ENCODE assay signal across 2 cellular contexts in genomic region chr21:41453198-41453597, GRCh38.
A peak's percentile ranks its signal among the peaks of the same experiment; 100 is the strongest.
TF ChIP-seq lines count a peak whose summit lies in the region.

No MANE protein-coding gene starts in this region.

TF ChIP-seq in GM12891, 5 proteins besides CTCF, POLR2A, EP300 and RAD21:
- TF ChIP-seq POU2F2 (IDR thresholded peaks at IDR 0.05; ENCODE audit: low read depth, low read length) (no peak), SPI1 (IDR thresholded peaks at IDR 0.05; ENCODE audit: low read depth, low read length) (no peak), POLR2AphosphoS5 (IDR thresholded peaks at IDR 0.05; ENCODE audit: low read depth, low read length) (peak; percentile 17; the same call in 1 of the 2 replicates), PAX5 (IDR thresholded peaks at IDR 0.05; ENCODE audit: insufficient read depth, low read length, severe bottlenecking) (no peak)

TF ChIP-seq in GM12878, 131 proteins besides CTCF, POLR2A, EP300 and RAD21:
- TF ChIP-seq POLR2AphosphoS5 (IDR thresholded peaks at IDR 0.05; ENCODE audit: low read length) (peak; percentile 57), CEBPZ (IDR thresholded peaks at IDR 0.05; ENCODE audit: low read depth, low read length) (no peak)
